In genomic region chr12:9813821-9814798, GRCh38 we compare ENCODE assay signal across 1 cellular context.
TF ChIP-seq lines count a peak whose summit lies in the region.

No MANE protein-coding gene starts in this region.

TF ChIP-seq in HCT116, 20 proteins besides CTCF, POLR2A, EP300 and RAD21 (continued from another document):
- TF ChIP-seq ZFX (IDR thresholded peaks at IDR 0.05) (no peak), ELF1 (IDR thresholded peaks at IDR 0.05; ENCODE audit: borderline replicate concordance, low read depth) (no peak), SRF (IDR thresholded peaks at IDR 0.05; ENCODE audit: low read depth) (no peak)
